Comparison of ENCODE assay signal across 10 cellular contexts in genomic region chr14:69002069-69002468, GRCh38. TPM values are rescaled to one million over a fixed set of nuclear protein-coding genes. Genes with fewer than 3 reads are reported as not detected.
DNase-seq lines count a peak whose midpoint lies in the region; ATAC-seq and TF ChIP-seq lines count a peak whose summit lies in the region.
"Had no signal": no experiment of that assay in that cellular context is flagged by ENCODE, and none has a peak within 500 bp of the region (broad histone marks: within the 10 kb centered on the region; RNA-seq: fewer than 3 reads in every experiment).

No MANE protein-coding gene starts in this region.

- H3K9me3 Mint-ChIP-seq in MCF 10A (ENCODE audit: unreplicated experiment) = no peaks in the 10 kb centered on the region
- H3K9me3 Mint-ChIP-seq: activated B cell treated with CpG ODN at 0.5 μM for 24 hours had no signal

- H3K4me3 Mint-ChIP-seq in MCF 10A (ENCODE audit: unreplicated experiment) = no peak overlapping the region
- H3K4me3 Mint-ChIP-seq: activated B cell treated with CpG ODN at 0.5 μM for 24 hours had no signal

- H3K27me3 Mint-ChIP-seq in MCF 10A (ENCODE audit: insufficient read depth, unreplicated experiment) = peaks cover 11% of the 10 kb centered on the region

- peaks cover 12% of the 10 kb centered on the region for H3K4me1 Mint-ChIP-seq in MCF 10A (ENCODE audit: insufficient read depth, unreplicated experiment)
- H3K4me1 Mint-ChIP-seq: activated B cell treated with CpG ODN at 0.5 μM for 24 hours had no signal

- H3K27ac ChIP-seq in RWPE1 = no peak overlapping the region

- CTCF ChIA-PET in MCF 10A (lab: Yijun Ruan, JAX) = interaction anchor here (0.7 to 0.9 kb wide), 3 partner anchors 12 to 90 kb away, joined by 3 read pairs; no protein-coding TSS in a partner anchor
- CTCF ChIA-PET in RWPE1 (lab: Yijun Ruan, JAX) = interaction anchor here (0.6 kb wide), 1 partner anchor 66 kb away, joined by 3 read pairs; no protein-coding TSS in a partner anchor

- peak; percentile 18 for DNase-seq in AG10803 (ENCODE audit: low read depth)
- DNase-seq in HT-29 (ENCODE audit: low spot score) = peak; percentile 70
- peak; percentile 47 for DNase-seq in MCF 10A (ENCODE audit: unreplicated experiment)
- DNase-seq in left colon = peak; percentile 26 to 32
- DNase-seq in RWPE1 (ENCODE audit: low spot score) = no peak
- no peak for DNase-seq in NAMALWA (ENCODE audit: low spot score)
- no peak for DNase-seq in anterior cingulate cortex (lab: John Stamatoyannopoulos, UW)
- DNase-seq: activated B cell treated with CpG ODN at 0.5 μM for 24 hours, EL had no signal

- no peaks in the 10 kb centered on the region for H3K36me3 Mint-ChIP-seq in MCF 10A (ENCODE audit: insufficient read depth, unreplicated experiment)

- TF ChIP-seq CTCF in AG10803 (conservative IDR thresholded peaks at IDR 0.05; ENCODE audit: low read length) = peak; percentile 31
- TF ChIP-seq CTCF in MCF 10A (IDR thresholded peaks at IDR 0.05; ENCODE audit: unreplicated experiment) = peak; percentile 22
- TF ChIP-seq CTCF in RWPE1 (conservative IDR thresholded peaks at IDR 0.05; ENCODE audit: low read depth) = no peak

- ATAC-seq in left colon = peak; percentile 95
- ATAC-seq in HG02981 (IDR thresholded peaks at IDR 0.05; ENCODE audit: unreplicated experiment) = no peak

- H3K4me3 ChIP-seq in AG10803 (ENCODE audit: low read length) = no peak overlapping the region

- POLR2A ChIA-PET in MCF 10A (lab: Yijun Ruan, JAX) = interaction anchor here (0.6 to 1.0 kb wide), 2 partner anchors 10 to 1120 kb away, joined by 3 read pairs; no protein-coding TSS in a partner anchor
- POLR2A ChIA-PET in RWPE1 (lab: Yijun Ruan, JAX; ENCODE audit: low non-redundant PET) = no interaction called here

- intact Hi-C loops in MCF 10A (cut with micrococcal nuclease) (no loop called here), left colon (cut with DNase I, micrococcal nuclease) (no loop called here)

- no TSS peak for BruUV-seq in MCF 10A (replicated peaks; lab: Mats Ljungman, UMichigan)

- no peak overlapping the region for H3K27ac Mint-ChIP-seq in MCF 10A (ENCODE audit: low read depth, unreplicated experiment)
- H3K27ac Mint-ChIP-seq: activated B cell treated with CpG ODN at 0.5 μM for 24 hours had no signal

RNA-seq across cellular contexts. Expression of gene ACTN1, which starts 23.0 kb away (rescaled TPM):
- 104 and 115 TPM in 2 replicates for total RNA-seq in HT-29 (2014; rRNA removed; shearing (Covaris generic))
- total RNA-seq in MCF 10A (2022) (239 and 312 TPM in 2 replicates), left colon (100 to 1,000 TPM in 1 of 2 donors, 10 to 100 TPM in 1; 89.9 to 132 TPM)

Comparison
In these comparisons a context has a peak if more than half of its experiments do, and no peak if none do; other contexts are left out.
1. DNase-seq: peak in AG10803 (single experiment), HT-29 (single experiment), MCF 10A (single experiment) and left colon (2 of 2); none in RWPE1 (single experiment), NAMALWA (single experiment) and anterior cingulate cortex (0 of 58).